Comparison of ENCODE assay signal across 26 cellular contexts in the genomic region with DNA sequence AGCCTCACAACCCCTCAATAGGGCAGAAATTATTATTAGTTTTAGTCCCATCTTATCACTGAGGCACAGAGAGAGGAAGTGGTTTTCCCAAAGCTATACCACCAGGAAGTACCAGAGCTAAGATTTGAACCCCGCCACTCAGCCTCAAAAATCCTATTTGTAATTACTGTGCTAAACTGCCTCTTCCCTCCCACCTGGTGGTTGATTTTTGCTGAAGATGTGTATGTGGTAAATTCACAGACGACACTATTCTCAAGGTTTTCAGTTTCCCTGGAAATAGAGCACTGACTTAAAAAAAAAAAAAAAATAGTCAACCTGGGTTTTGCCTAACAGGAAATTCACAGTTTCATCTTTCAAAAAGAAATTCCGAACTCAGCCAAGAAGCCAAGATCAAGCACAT. TPM values are rescaled to one million over a fixed set of nuclear protein-coding genes. Genes with fewer than 3 reads are reported as not detected.
DNase-seq lines count a peak whose midpoint lies in the region; ATAC-seq and TF ChIP-seq lines count a peak whose summit lies in the region.
"Had no signal": no experiment of that assay in that cellular context is flagged by ENCODE, and none has a peak within 500 bp of the region (broad histone marks: within the 10 kb centered on the region; RNA-seq: fewer than 3 reads in every experiment).

No MANE protein-coding gene starts in this region.

- H3K4me3 ChIP-seq in BE2C (ENCODE audit: low read depth, low read length) (no peak overlapping the region), OCI-LY7 (ENCODE audit: low read depth, low read length, poor library complexity, severe bottlenecking) (no peak overlapping the region)
- H3K4me3 ChIP-seq: adrenal gland, GM23248, heart right ventricle, left ventricle myocardium inferior, ovary, upper lobe of left lung had no signal

- peaks cover 4% of the 10 kb centered on the region for H3K27me3 Mint-ChIP-seq in activated T-helper 17 cell treated with anti-CD3 and anti-CD28 coated beads, Interleukin-2, amount 50 U/mL, for 72 hours

- intact Hi-C loops in OCI-LY7 (cut with micrococcal nuclease; ENCODE audit: unreplicated experiment), result no loop called here

- peak overlapping the region; percentile 28 for H3K4me2 ChIP-seq in OCI-LY7 (ENCODE audit: low read length)

- CTCF ChIA-PET in OCI-LY7 (lab: Charles Lee; ENCODE audit: unreplicated experiment), result no interaction called here

- H3K9me3 ChIP-seq in BE2C, result no peaks in the 10 kb centered on the region; the same call in 1 of the 2 replicates
- no peaks in the 10 kb centered on the region for H3K9me3 ChIP-seq in OCI-LY7 (ENCODE audit: low read length)
- H3K9me3 ChIP-seq: adrenal gland, heart right ventricle, left ventricle myocardium inferior, ovary, upper lobe of left lung had no signal

- DNase-seq in activated CD4-positive, alpha-beta T cell treated with anti-CD3 and anti-CD28 coated beads for 48 hours, result peak; percentile 22
- no peak for DNase-seq in activated CD4-positive, alpha-beta T cell treated with anti-CD3 and anti-CD28 coated beads, Interleukin-2, amount 50 U/mL, for 4 hours
- DNase-seq in BE2C (no peak), OCI-LY7 (ENCODE audit: low spot score) (peak; percentile 38), COLO829 (ENCODE audit: low spot score) (no peak), AG08396 (ENCODE audit: low spot score) (no peak)
- DNase-seq: activated effector memory CD4-positive, alpha-beta T cell treated with anti-CD3 and anti-CD28 coated beads, Interleukin-2, amount 50 U/mL, for 16 hours; adrenal gland; GM23248; heart right ventricle; left ventricle myocardium inferior; mesenchymal stem cell; MV-4-11; NCI-H146; NCI-H446; NCI-H748 treated with DMSO at 0.1 percent for 48 hours; ovary; SW 1271; upper lobe of left lung had no signal

- H3K36me3 Mint-ChIP-seq in activated T-helper 17 cell treated with anti-CD3 and anti-CD28 coated beads, Interleukin-2, amount 50 U/mL, for 72 hours (ENCODE audit: low read depth), result peaks cover 16% of the 10 kb centered on the region

- H3K4me3 Mint-ChIP-seq in activated T-helper 17 cell treated with anti-CD3 and anti-CD28 coated beads, Interleukin-2, amount 50 U/mL, for 72 hours, result peak overlapping the region; percentile 44
- H3K4me3 Mint-ChIP-seq: central memory CD8-positive, alpha-beta T cell; dendritic cell treated with granulocyte-macrophage colony-stimulating factor and Interleukin-4, amounts not matched to agents 40 ng/mL and 50 ng/mL, for 4 days had no signal

- POLR2A ChIA-PET in OCI-LY7 (lab: Charles Lee), result interaction anchor here (0.7 to 2.3 kb wide), 4 partner anchors 27 to 1010 kb away, joined by 3 to 7 read pairs (median 4); no protein-coding TSS in a partner anchor

- H4K20me1 ChIP-seq in OCI-LY7 (ENCODE audit: insufficient read depth, low read length), result no peaks in the 10 kb centered on the region

- no peaks in the 10 kb centered on the region for H3K36me3 ChIP-seq in BE2C
- no peaks in the 10 kb centered on the region for H3K36me3 ChIP-seq in OCI-LY7 (ENCODE audit: insufficient read depth, low read length)
- H3K36me3 ChIP-seq: adrenal gland, heart right ventricle, left ventricle myocardium inferior, ovary, upper lobe of left lung had no signal

- H3K4me1 Mint-ChIP-seq in activated T-helper 17 cell treated with anti-CD3 and anti-CD28 coated beads, Interleukin-2, amount 50 U/mL, for 72 hours, result peaks cover 25% of the 10 kb centered on the region
- H3K4me1 Mint-ChIP-seq: central memory CD8-positive, alpha-beta T cell had no signal

- BruUV-seq in OCI-LY7 (replicated peaks; lab: Mats Ljungman, UMichigan), result no TSS peak

- H3K27ac ChIP-seq in OCI-LY7 (ENCODE audit: low read depth, low read length, poor library complexity, severe bottlenecking), result no peak overlapping the region
- H3K27ac ChIP-seq: adrenal gland, GM23248, left ventricle myocardium inferior, ovary, upper lobe of left lung had no signal

- peak overlapping the region; percentile 59; the same call in 1 of the 2 replicates for H2AFZ ChIP-seq in OCI-LY7 (ENCODE audit: low read length)
- H2AFZ ChIP-seq: GM23248 had no signal

- H3K79me2 ChIP-seq in OCI-LY7 (ENCODE audit: insufficient read depth, low read depth, low read length), result no peaks in the 10 kb centered on the region

- ATAC-seq in activated T-helper 17 cell treated with anti-CD3 and anti-CD28 coated beads, Interleukin-2, amount 50 U/mL, for 72 hours (replicated peaks), result peak; percentile 41
- no peak for ATAC-seq in GM21367 (IDR thresholded peaks at IDR 0.05; ENCODE audit: unreplicated experiment)
- ATAC-seq: activated CD4-positive, CD25-positive, alpha-beta regulatory T cell treated with anti-CD3 and anti-CD28 coated beads, Interleukin-2, amount 50 U/mL, for 24 hours; heart right ventricle had no signal

- H3K4me1 ChIP-seq in BE2C (no peaks in the 10 kb centered on the region; the same call in 1 of the 2 replicates), OCI-LY7 (ENCODE audit: insufficient read depth, low read length, poor library complexity, severe bottlenecking) (peaks cover 20% of the 10 kb centered on the region)
- H3K4me1 ChIP-seq: left ventricle myocardium inferior, upper lobe of left lung had no signal

- no peaks in the 10 kb centered on the region for H3K27me3 ChIP-seq in BE2C
- H3K27me3 ChIP-seq: adrenal gland, ovary, upper lobe of left lung had no signal

- H3K9me2 ChIP-seq in OCI-LY7 (ENCODE audit: insufficient read depth, low read length), result no peaks in the 10 kb centered on the region

- H3K9me3 Mint-ChIP-seq in activated T-helper 17 cell treated with anti-CD3 and anti-CD28 coated beads, Interleukin-2, amount 50 U/mL, for 72 hours, result no peaks in the 10 kb centered on the region
- H3K9me3 Mint-ChIP-seq: central memory CD8-positive, alpha-beta T cell; dendritic cell treated with granulocyte-macrophage colony-stimulating factor and Interleukin-4, amounts not matched to agents 40 ng/mL and 50 ng/mL, for 4 days had no signal

- peak overlapping the region; percentile 69 for H3K27ac Mint-ChIP-seq in activated T-helper 17 cell treated with anti-CD3 and anti-CD28 coated beads, Interleukin-2, amount 50 U/mL, for 72 hours
- H3K27ac Mint-ChIP-seq: dendritic cell treated with granulocyte-macrophage colony-stimulating factor and Interleukin-4, amounts not matched to agents 40 ng/mL and 50 ng/mL, for 4 days had no signal

- TF ChIP-seq CTCF in BE2C (IDR thresholded peaks at IDR 0.05; ENCODE audit: low read depth, low read length) (peak; percentile 11; the same call in 1 of the 2 replicates), OCI-LY7 (conservative IDR thresholded peaks at IDR 0.05; ENCODE audit: low read length) (peak; percentile 62)

RNA-seq across cellular contexts. Expression of a gene that starts 57.9 kb away (rescaled TPM):
- 12.7 TPM for polyA plus RNA-seq in BE2C (2012; ENCODE audit: insufficient read depth, insufficient read length, low read depth)
- total RNA-seq in OCI-LY7 (2014; rRNA removed; shearing (Covaris generic)), result not detected in 2 replicates
- total RNA-seq in OCI-LY7 (2022), result not detected in 2 replicates
- 10 to 100 TPM; 29.8 to 58.2 TPM for total RNA-seq in activated T-helper 17 cell treated with anti-CD3 and anti-CD28 coated beads, Interleukin-2, amount 50 U/mL, for 72 hours
- total RNA-seq: A172, LHCN-M2 had no signal

Comparison
In these comparisons a context has a peak if more than half of its experiments do, and no peak if none do; other contexts are left out.
1. DNase-seq: peak in activated CD4-positive, alpha-beta T cell treated with anti-CD3 and anti-CD28 coated beads for 48 hours (single experiment) and OCI-LY7 (single experiment); none in activated CD4-positive, alpha-beta T cell treated with anti-CD3 and anti-CD28 coated beads, Interleukin-2, amount 50 U/mL, for 4 hours (0 of 2), BE2C (single experiment), COLO829 (single experiment) and AG08396 (single experiment).
2. RNA of a gene that starts 57.9 kb away (total RNA-seq): 29.8 to 58.2 TPM in activated T-helper 17 cell treated with anti-CD3 and anti-CD28 coated beads, Interleukin-2, amount 50 U/mL, for 72 hours; not detected in OCI-LY7; every median in the first group is over 10 times any median in the second.